9 cellular contexts compared by ENCODE assay signal in the genomic region with DNA sequence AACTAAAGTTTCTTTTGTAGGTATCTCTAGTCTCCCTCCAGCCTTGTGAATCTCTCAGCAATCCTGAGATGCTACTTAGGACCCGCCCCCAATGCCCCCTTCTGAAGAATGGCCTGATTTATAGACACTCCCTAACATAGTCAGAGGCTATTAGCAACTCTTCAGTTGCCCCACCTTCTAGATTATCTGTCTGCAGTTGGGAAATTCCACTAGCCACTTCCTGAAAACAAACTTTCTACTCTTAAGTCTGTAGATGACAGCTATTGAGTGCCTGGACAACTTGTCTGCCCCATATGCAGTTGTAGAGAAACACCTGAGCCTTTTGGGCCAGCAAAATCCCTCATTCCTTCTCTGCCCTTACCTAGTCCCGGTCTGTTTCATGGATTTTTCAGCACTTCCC.
DNase-seq lines count a peak whose midpoint lies in the region; ATAC-seq and TF ChIP-seq lines count a peak whose summit lies in the region.
"Had no signal": no experiment of that assay in that cellular context is flagged by ENCODE, and none has a peak within 500 bp of the region (broad histone marks: within the 10 kb centered on the region; RNA-seq: fewer than 3 reads in every experiment).

No MANE protein-coding gene starts in this region.

- H3K4me3 ChIP-seq in right lobe of liver = no peak overlapping the region
- H3K4me3 ChIP-seq: lung had no signal

- WGBS in right lobe of liver (ENCODE audit: insufficient coverage, low coverage, low lambda C conversion rate, missing lambda C conversion rate) = 60% methylated on average over 1 of the region's 2 CpGs

- peaks cover 56% of the 10 kb centered on the region for H3K4me1 Mint-ChIP-seq in activated T-cell treated with anti-CD3 and anti-CD28 coated beads, Interleukin-2, amount 50 U/mL, for 72 hours (ENCODE audit: low read depth)
- peaks cover 30% of the 10 kb centered on the region for H3K4me1 Mint-ChIP-seq in T-helper 17 cell
- H3K4me1 Mint-ChIP-seq in stimulated activated naive B cell treated with anti-CD40 and anti-IgM and Interleukin-4, amounts not matched to agents 10 μg/mL and 1 μg/mL and 100 μg/mL, for 72 hours = peaks cover 5 to 6% of the 10 kb centered on the region in 2 donors

- peak overlapping the region; percentile 23 for H3K27ac Mint-ChIP-seq in activated T-cell treated with anti-CD3 and anti-CD28 coated beads, Interleukin-2, amount 50 U/mL, for 72 hours
- peak overlapping the region; percentile 24 for H3K27ac Mint-ChIP-seq in T-helper 17 cell
- peak overlapping the region; percentile 2 for H3K27ac Mint-ChIP-seq in stimulated activated naive B cell treated with anti-CD40 and anti-IgM and Interleukin-4, amounts not matched to agents 10 μg/mL and 1 μg/mL and 100 μg/mL, for 72 hours

- H3K27me3 Mint-ChIP-seq in activated T-cell treated with anti-CD3 and anti-CD28 coated beads, Interleukin-2, amount 50 U/mL, for 72 hours (ENCODE audit: low read depth) = no peaks in the 10 kb centered on the region
- no peaks in the 10 kb centered on the region for H3K27me3 Mint-ChIP-seq in T-helper 17 cell
- H3K27me3 Mint-ChIP-seq in stimulated activated naive B cell treated with anti-CD40 and anti-IgM and Interleukin-4, amounts not matched to agents 10 μg/mL and 1 μg/mL and 100 μg/mL, for 72 hours = peaks cover 0 to 10% of the 10 kb centered on the region in 2 donors

- no peak overlapping the region for H3K27ac ChIP-seq in right lobe of liver

- no peak for TF ChIP-seq POLR2A in right lobe of liver (IDR thresholded peaks at IDR 0.05)

- no peaks in the 10 kb centered on the region for H3K4me1 ChIP-seq in right lobe of liver

- H3K9me3 ChIP-seq in T-helper 17 cell (ENCODE audit: control insufficient read depth, low read length, poor library complexity, severe bottlenecking) = no peaks in the 10 kb centered on the region
- H3K9me3 ChIP-seq in right lobe of liver = no peaks in the 10 kb centered on the region

- no peaks in the 10 kb centered on the region for H3K36me3 Mint-ChIP-seq in activated T-cell treated with anti-CD3 and anti-CD28 coated beads, Interleukin-2, amount 50 U/mL, for 72 hours (ENCODE audit: insufficient read depth in 2 of 2)
- H3K36me3 Mint-ChIP-seq in T-helper 17 cell (ENCODE audit: low read depth) = peaks cover 4% of the 10 kb centered on the region
- H3K36me3 Mint-ChIP-seq in stimulated activated naive B cell treated with anti-CD40 and anti-IgM and Interleukin-4, amounts not matched to agents 10 μg/mL and 1 μg/mL and 100 μg/mL, for 72 hours = no peaks in the 10 kb centered on the region

- no peaks in the 10 kb centered on the region for H3K27me3 ChIP-seq in right lobe of liver

- no peak for TF ChIP-seq CTCF in right lobe of liver (IDR thresholded peaks at IDR 0.05)

- H3K4me3 Mint-ChIP-seq in activated T-cell treated with anti-CD3 and anti-CD28 coated beads, Interleukin-2, amount 50 U/mL, for 72 hours = peak overlapping the region in 1 of 2 donors; percentile 18
- no peak overlapping the region for H3K4me3 Mint-ChIP-seq in T-helper 17 cell
- no peak overlapping the region for H3K4me3 Mint-ChIP-seq in stimulated activated naive B cell treated with anti-CD40 and anti-IgM and Interleukin-4, amounts not matched to agents 10 μg/mL and 1 μg/mL and 100 μg/mL, for 72 hours

- no peaks in the 10 kb centered on the region for H3K9me3 Mint-ChIP-seq in activated T-cell treated with anti-CD3 and anti-CD28 coated beads, Interleukin-2, amount 50 U/mL, for 72 hours
- H3K9me3 Mint-ChIP-seq in stimulated activated naive B cell treated with anti-CD40 and anti-IgM and Interleukin-4, amounts not matched to agents 10 μg/mL and 1 μg/mL and 100 μg/mL, for 72 hours = no peaks in the 10 kb centered on the region

- peak in 1 of 2 donors; percentile 23 for DNase-seq in activated T-cell treated with anti-CD3 and anti-CD28 coated beads, Interleukin-2, amount 50 U/mL, for 72 hours
- no peak for DNase-seq in activated T-cell treated with anti-CD3 and anti-CD28 coated beads for 4 hours
- no peak for DNase-seq in T-helper 17 cell
- no peak for DNase-seq in stimulated activated naive B cell treated with anti-CD40 and anti-IgM and Interleukin-4, amounts not matched to agents 10 μg/mL and 1 μg/mL and 100 μg/mL, for 72 hours
- no peak for DNase-seq in right lobe of liver
- no peak for DNase-seq in activated gamma-delta T cell (lab: John Stamatoyannopoulos, UW)
- no peak for DNase-seq in amygdala (lab: John Stamatoyannopoulos, UW)

- intact Hi-C loops in right lobe of liver (cut with DNase I) = no loop called here

- H3K36me3 ChIP-seq in right lobe of liver = no peaks in the 10 kb centered on the region

- peak; percentile 58 to 71 for ATAC-seq in activated T-cell treated with anti-CD3 and anti-CD28 coated beads, Interleukin-2, amount 50 U/mL, for 72 hours (replicated peaks in 1 of 2)
- ATAC-seq in HG03095 (IDR thresholded peaks at IDR 0.05; ENCODE audit: unreplicated experiment) = peak; percentile 92
- peak; percentile 85 for ATAC-seq in T-helper 17 cell
- peak; percentile 89 to 97 for ATAC-seq in stimulated activated naive B cell treated with anti-CD40 and anti-IgM and Interleukin-4, amounts not matched to agents 10 μg/mL and 1 μg/mL and 100 μg/mL, for 72 hours (replicated peaks)
- no peak for ATAC-seq in right lobe of liver

Comparison
In these comparisons a context has a peak if more than half of its experiments do, and no peak if none do; other contexts are left out.
1. ATAC-seq: peak in activated T-cell treated with anti-CD3 and anti-CD28 coated beads, Interleukin-2, amount 50 U/mL, for 72 hours (2 of 2), HG03095 (single experiment), T-helper 17 cell (single experiment) and stimulated activated naive B cell treated with anti-CD40 and anti-IgM and Interleukin-4, amounts not matched to agents 10 μg/mL and 1 μg/mL and 100 μg/mL, for 72 hours (2 of 2); none in right lobe of liver (0 of 4).
2. Peak in every context shown above with its lines, with median percentiles within 50 percentile points of each other: H3K27ac Mint-ChIP-seq.